ENCODE assay signal across 1 cellular context in the genomic region with DNA sequence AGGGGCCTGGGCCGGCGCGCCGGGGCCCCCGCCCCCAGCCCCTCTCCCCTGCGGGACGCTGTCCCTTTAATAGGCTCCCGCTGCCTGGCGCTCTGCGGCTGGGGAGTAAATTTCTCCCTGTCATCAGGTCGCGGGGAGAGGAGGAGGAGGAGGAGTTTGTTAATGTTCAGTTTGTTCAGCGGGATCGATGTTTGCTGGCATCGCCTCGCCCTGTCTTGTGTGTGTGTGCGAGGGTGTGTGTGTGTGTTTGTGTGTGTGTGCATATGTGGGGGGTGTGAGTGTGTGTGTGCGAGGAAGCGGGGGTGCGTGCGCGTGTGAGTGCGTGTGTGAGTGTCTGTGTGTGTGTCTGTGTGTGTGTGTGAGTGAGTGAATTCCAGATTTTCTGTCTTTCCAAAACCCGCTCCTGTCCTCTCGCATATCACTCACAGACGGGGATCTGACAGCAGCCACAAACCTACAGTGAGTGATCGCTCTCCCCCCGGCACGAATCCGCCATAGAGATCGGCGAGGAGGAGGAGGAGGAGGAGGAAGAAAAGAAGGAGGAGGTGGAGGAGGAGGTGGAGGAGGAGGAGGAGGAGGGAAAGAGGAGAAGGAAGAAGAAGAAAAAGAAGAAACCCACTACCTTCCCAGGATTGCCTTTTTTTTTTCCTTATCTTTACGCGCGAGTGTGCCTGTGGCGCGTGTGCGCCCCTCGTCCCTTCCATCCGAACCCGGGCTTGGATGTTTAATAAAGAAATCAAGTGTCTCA.
TF ChIP-seq lines count a peak whose summit lies in the region.

A gene with protein sequence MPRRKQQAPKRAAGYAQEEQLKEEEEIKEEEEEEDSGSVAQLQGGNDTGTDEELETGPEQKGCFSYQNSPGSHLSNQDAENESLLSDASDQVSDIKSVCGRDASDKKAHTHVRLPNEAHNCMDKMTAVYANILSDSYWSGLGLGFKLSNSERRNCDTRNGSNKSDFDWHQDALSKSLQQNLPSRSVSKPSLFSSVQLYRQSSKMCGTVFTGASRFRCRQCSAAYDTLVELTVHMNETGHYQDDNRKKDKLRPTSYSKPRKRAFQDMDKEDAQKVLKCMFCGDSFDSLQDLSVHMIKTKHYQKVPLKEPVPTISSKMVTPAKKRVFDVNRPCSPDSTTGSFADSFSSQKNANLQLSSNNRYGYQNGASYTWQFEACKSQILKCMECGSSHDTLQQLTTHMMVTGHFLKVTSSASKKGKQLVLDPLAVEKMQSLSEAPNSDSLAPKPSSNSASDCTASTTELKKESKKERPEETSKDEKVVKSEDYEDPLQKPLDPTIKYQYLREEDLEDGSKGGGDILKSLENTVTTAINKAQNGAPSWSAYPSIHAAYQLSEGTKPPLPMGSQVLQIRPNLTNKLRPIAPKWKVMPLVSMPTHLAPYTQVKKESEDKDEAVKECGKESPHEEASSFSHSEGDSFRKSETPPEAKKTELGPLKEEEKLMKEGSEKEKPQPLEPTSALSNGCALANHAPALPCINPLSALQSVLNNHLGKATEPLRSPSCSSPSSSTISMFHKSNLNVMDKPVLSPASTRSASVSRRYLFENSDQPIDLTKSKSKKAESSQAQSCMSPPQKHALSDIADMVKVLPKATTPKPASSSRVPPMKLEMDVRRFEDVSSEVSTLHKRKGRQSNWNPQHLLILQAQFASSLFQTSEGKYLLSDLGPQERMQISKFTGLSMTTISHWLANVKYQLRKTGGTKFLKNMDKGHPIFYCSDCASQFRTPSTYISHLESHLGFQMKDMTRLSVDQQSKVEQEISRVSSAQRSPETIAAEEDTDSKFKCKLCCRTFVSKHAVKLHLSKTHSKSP (N-terminal part only) (plus strand): TSS at position 169 of the 748 bp plus-strand sequence. CDS start 936 bp downstream, outside the sequence.

TF ChIP-seq in IMR-90, 13 proteins besides CTCF, POLR2A, EP300 and RAD21 (continued from another document):
- TF ChIP-seq NFE2L2 (IDR thresholded peaks at IDR 0.05; ENCODE audit: low read depth, low read length) = no peak
- TF ChIP-seq FOS (IDR thresholded peaks at IDR 0.05; ENCODE audit: low read depth, low read length) = no peak
- no peak for TF ChIP-seq MXI1 (IDR thresholded peaks at IDR 0.05; ENCODE audit: borderline replicate concordance, low read depth, low read length)
- TF ChIP-seq MAFK (IDR thresholded peaks at IDR 0.05; ENCODE audit: low read depth, low read length) = no peak
- TF ChIP-seq RCOR1 (IDR thresholded peaks at IDR 0.05; ENCODE audit: insufficient replicate concordance, low read length) = no peak
- no peak for TF ChIP-seq ELK1 (IDR thresholded peaks at IDR 0.05; ENCODE audit: borderline replicate concordance, low read depth, low read length)
- TF ChIP-seq SMC3 (IDR thresholded peaks at IDR 0.05; ENCODE audit: low read depth, low read length) = no peak
- no peak for TF ChIP-seq MAZ (IDR thresholded peaks at IDR 0.05; ENCODE audit: borderline replicate concordance, low read depth, low read length)
